ENCODE assay signal across 20 cellular contexts in genomic region chr12:20018406-20018805, GRCh38.
"Had no signal": no experiment of that assay in that cellular context is flagged by ENCODE, and none has a peak within 500 bp of the region (broad histone marks: within the 10 kb centered on the region; RNA-seq: fewer than 3 reads in every experiment).

No MANE protein-coding gene starts in this region.

- H3K4me3 ChIP-seq: coronary artery, left lung, sigmoid colon, spleen, testis had no signal

- ATAC-seq: activated CD8-positive, alpha-beta T cell treated with anti-CD3 and anti-CD28 coated beads for 36 hours; activated T-helper 17 cell treated with anti-CD3 and anti-CD28 coated beads, Interleukin-2, amount 50 U/mL, for 72 hours; left lung; stimulated activated memory B cell treated with anti-CD40 and anti-IgM and Interleukin-4, amounts not matched to agents 10 μg/mL and 1 μg/mL and 100 μg/mL, for 72 hours had no signal

- H3K36me3 ChIP-seq: left lung, sigmoid colon, spleen had no signal

- H3K9me3 ChIP-seq: left lung, sigmoid colon, spleen, testis had no signal

- DNase-seq: activated CD4-positive, alpha-beta T cell treated with anti-CD3 and anti-CD28 coated beads, Interleukin-2, amount 10 ng/mL, durations not matched to agents 24 days and 14 days; activated CD4-positive, CD25-positive, alpha-beta regulatory T cell; activated CD8-positive, alpha-beta T cell treated with anti-CD3 and anti-CD28 coated beads for 36 hours; activated naive CD4-positive, alpha-beta T cell treated with Interleukin-2 at 50 U/mL for 16 hours; activated T-cell treated with anti-CD3 and anti-CD28 coated beads, Interleukin-2, amount 50 U/mL, for 1 hour; central memory CD4-positive, alpha-beta T cell; erythroblast; foreskin melanocyte; head of caudate nucleus; kidney; left lung; posterior cingulate gyrus; sigmoid colon; spleen; stimulated activated CD4-positive, alpha-beta T cell treated with anti-CD3 and anti-CD28 coated beads, Interleukin-4, amount 100 ng/mL, for 4 hours; T1000; testis had no signal

- H3K4me1 ChIP-seq: left lung, sigmoid colon, spleen, testis had no signal

- H3K27me3 ChIP-seq: left lung, sigmoid colon, spleen, testis had no signal

- H3K27ac ChIP-seq: coronary artery, left lung, sigmoid colon, spleen, testis had no signal
